In genomic region chr11:119051440-119052162, GRCh38 we compare ENCODE assay signal across 12 cellular contexts. TPM values are rescaled to one million over a fixed set of nuclear protein-coding genes. Genes with fewer than 3 reads are reported as not detected.
A peak's percentile ranks its signal among the peaks of the same experiment; 100 is the strongest.
DNase-seq lines count a peak whose midpoint lies in the region; ATAC-seq, FAIRE-seq and TF ChIP-seq lines count a peak whose summit lies in the region.
"Had no signal": no experiment of that assay in that cellular context is flagged by ENCODE, and none has a peak within 500 bp of the region (broad histone marks: within the 10 kb centered on the region; RNA-seq: fewer than 3 reads in every experiment).

No MANE protein-coding gene starts in this region.

- CTCF ChIA-PET in naive thymus-derived CD4-positive, alpha-beta T cell (lab: Charles Lee), result no interaction called here

- POLR2A ChIA-PET in naive thymus-derived CD4-positive, alpha-beta T cell (lab: Charles Lee), result interaction anchor here (1.4 kb wide), 1 partner anchor 14 kb away, joined by 4 read pairs; no protein-coding TSS in a partner anchor

- ATAC-seq in HG03432 (IDR thresholded peaks at IDR 0.05; ENCODE audit: unreplicated experiment), result peak; percentile 62
- ATAC-seq in naive thymus-derived CD4-positive, alpha-beta T cell, result peak; percentile 31
- no peak for ATAC-seq in left ventricle myocardium superior

- H3K4me3 ChIP-seq in naive thymus-derived CD4-positive, alpha-beta T cell (ENCODE audit: low read length), result no peak overlapping the region
- H3K4me3 ChIP-seq: HAP-1, prostate gland had no signal

- no peaks in the 10 kb centered on the region for H3K27me3 ChIP-seq in naive thymus-derived CD4-positive, alpha-beta T cell (ENCODE audit: control insufficient read depth in 2 of 2, insufficient read depth in 2 of 2, low read length in 2 of 2)

- H3K4me3 Mint-ChIP-seq in activated T-cell treated with anti-CD3 and anti-CD28 coated beads, Interleukin-2, amount 50 U/mL, for 24 hours, result peak overlapping the region; percentile 20
- no peak overlapping the region for H3K4me3 Mint-ChIP-seq in naive thymus-derived CD4-positive, alpha-beta T cell

- no peaks in the 10 kb centered on the region for H3K27me3 Mint-ChIP-seq in activated T-cell treated with anti-CD3 and anti-CD28 coated beads, Interleukin-2, amount 50 U/mL, for 24 hours
- H3K27me3 Mint-ChIP-seq in naive thymus-derived CD4-positive, alpha-beta T cell, result no peaks in the 10 kb centered on the region

- TF ChIP-seq CTCF in GM20000 (IDR thresholded peaks at IDR 0.05; ENCODE audit: extremely low read depth, missing control alignments), result no peak

- peak overlapping the region; percentile 63 for H3K27ac Mint-ChIP-seq in activated T-cell treated with anti-CD3 and anti-CD28 coated beads, Interleukin-2, amount 50 U/mL, for 24 hours
- H3K27ac Mint-ChIP-seq in naive thymus-derived CD4-positive, alpha-beta T cell, result no peak overlapping the region

- intact Hi-C loops in naive thymus-derived CD4-positive, alpha-beta T cell (cut with micrococcal nuclease), result no loop called here
- intact Hi-C loops in left ventricle myocardium superior (cut with micrococcal nuclease), result no loop called here

- H3K36me3 Mint-ChIP-seq in activated T-cell treated with anti-CD3 and anti-CD28 coated beads, Interleukin-2, amount 50 U/mL, for 24 hours (ENCODE audit: low read depth), result peaks cover 100% of the 10 kb centered on the region
- H3K36me3 Mint-ChIP-seq in naive thymus-derived CD4-positive, alpha-beta T cell, result peaks cover 7 to 68% (median 36%) of the 10 kb centered on the region in 5 donors

- no peaks in the 10 kb centered on the region for H3K9me3 Mint-ChIP-seq in activated T-cell treated with anti-CD3 and anti-CD28 coated beads, Interleukin-2, amount 50 U/mL, for 24 hours
- H3K9me3 Mint-ChIP-seq in naive thymus-derived CD4-positive, alpha-beta T cell, result no peaks in the 10 kb centered on the region

- no peak overlapping the region for H3K27ac ChIP-seq in naive thymus-derived CD4-positive, alpha-beta T cell (ENCODE audit: low read depth, low read length)
- H3K27ac ChIP-seq: prostate gland had no signal

- H3K4me1 Mint-ChIP-seq in activated T-cell treated with anti-CD3 and anti-CD28 coated beads, Interleukin-2, amount 50 U/mL, for 24 hours (ENCODE audit: low read depth), result peaks cover 55% of the 10 kb centered on the region
- peaks cover 16 to 32% (median 25%) of the 10 kb centered on the region in 7 donors for H3K4me1 Mint-ChIP-seq in naive thymus-derived CD4-positive, alpha-beta T cell

- H3K36me3 ChIP-seq in naive thymus-derived CD4-positive, alpha-beta T cell (ENCODE audit: control insufficient read depth in 2 of 3, insufficient read depth in 3 of 3, low read length in 3 of 3), result peaks cover 18 to 84% (median 47%) of the 10 kb centered on the region in 3 experiments

- peaks cover 12 to 13% of the 10 kb centered on the region in 2 donors for H3K4me1 ChIP-seq in naive thymus-derived CD4-positive, alpha-beta T cell (ENCODE audit: control insufficient read depth in 2 of 2, insufficient read depth in 2 of 2, low read length in 2 of 2)
- H3K4me1 ChIP-seq: prostate gland had no signal

- no peak for FAIRE-seq in urothelium cell line (lab: Jason Lieb, UNC)

- no peaks in the 10 kb centered on the region for H3K9me3 ChIP-seq in naive thymus-derived CD4-positive, alpha-beta T cell (ENCODE audit: control insufficient read depth in 2 of 3, low read length in 3 of 3)
- H3K9me3 ChIP-seq: HAP-1, prostate gland had no signal

- DNase-seq in activated T-cell treated with anti-CD3 and anti-CD28 coated beads, Interleukin-2, amount 50 U/mL, for 24 hours, result no peak
- no peak for DNase-seq in activated T-cell treated with anti-CD3 and anti-CD28 coated beads for 4 hours
- peak; percentile 79 for DNase-seq in GM20000 (ENCODE audit: low spot score)
- no peak for DNase-seq in naive thymus-derived CD4-positive, alpha-beta T cell
- no peak for DNase-seq in urothelium cell line (ENCODE audit: low spot score)
- no peak for DNase-seq in NCI-H1930 (lab: John Stamatoyannopoulos, UW)
- no peak for DNase-seq in left ventricle myocardium superior
- DNase-seq: IMR-90, NCI-H2171 treated with DMSO at 0.1 percent for 48 hours had no signal

RNA-seq across cellular contexts. Expression of gene HYOU1, which starts 5.4 kb away (rescaled TPM):
- 100 to 1,000 TPM in 3 of 5 experiments, 10 to 100 TPM in 2; 77.8 to 198 (median 110) TPM for total RNA-seq in naive thymus-derived CD4-positive, alpha-beta T cell
- 10 to 100 TPM; 11.3 to 18.3 TPM for polyA plus RNA-seq in naive thymus-derived CD4-positive, alpha-beta T cell
- 64.0 TPM for total RNA-seq in left ventricle myocardium superior

RNA-seq across cellular contexts. Expression of gene VPS11, which starts 16.0 kb away (rescaled TPM):
- 10 to 100 TPM; 39.0 to 73.9 (median 57.1) TPM for total RNA-seq in naive thymus-derived CD4-positive, alpha-beta T cell
- polyA plus RNA-seq in naive thymus-derived CD4-positive, alpha-beta T cell, result 10 to 100 TPM; 40.3 to 72.1 TPM
- 23.0 TPM for total RNA-seq in left ventricle myocardium superior

RNA-seq across cellular contexts. Expression of gene SLC37A4, which starts 20.9 kb away (rescaled TPM):
- 10 to 100 TPM in 3 of 5 experiments, 1 to 10 TPM in 2; 7.1 to 20.8 (median 14.6) TPM for total RNA-seq in naive thymus-derived CD4-positive, alpha-beta T cell
- 10 to 100 TPM; 10.6 to 13.1 TPM for polyA plus RNA-seq in naive thymus-derived CD4-positive, alpha-beta T cell
- 8.1 TPM for total RNA-seq in left ventricle myocardium superior

RNA-seq across cellular contexts. Expression of gene TRAPPC4, which starts 33.0 kb away (rescaled TPM):
- 10 to 100 TPM; 70.7 to 80.3 (median 77.8) TPM for total RNA-seq in naive thymus-derived CD4-positive, alpha-beta T cell
- 100 to 1,000 TPM in 1 of 2 donors, 10 to 100 TPM in 1; 82.1 to 123 TPM for polyA plus RNA-seq in naive thymus-derived CD4-positive, alpha-beta T cell
- 30.4 TPM for total RNA-seq in left ventricle myocardium superior

RNA-seq across cellular contexts. Expression of gene HMBS, which starts 33.1 kb away (rescaled TPM):
- total RNA-seq in naive thymus-derived CD4-positive, alpha-beta T cell, result 10 to 100 TPM in 1 of 5 experiments, 1 to 10 TPM in 4; 6.7 to 25.4 (median 7.7) TPM
- polyA plus RNA-seq in naive thymus-derived CD4-positive, alpha-beta T cell, result 10 to 100 TPM; 20.8 to 25.3 TPM
- total RNA-seq in left ventricle myocardium superior, result 24.9 TPM
